Comparison of ENCODE assay signal across 8 cellular contexts in the genomic region with DNA sequence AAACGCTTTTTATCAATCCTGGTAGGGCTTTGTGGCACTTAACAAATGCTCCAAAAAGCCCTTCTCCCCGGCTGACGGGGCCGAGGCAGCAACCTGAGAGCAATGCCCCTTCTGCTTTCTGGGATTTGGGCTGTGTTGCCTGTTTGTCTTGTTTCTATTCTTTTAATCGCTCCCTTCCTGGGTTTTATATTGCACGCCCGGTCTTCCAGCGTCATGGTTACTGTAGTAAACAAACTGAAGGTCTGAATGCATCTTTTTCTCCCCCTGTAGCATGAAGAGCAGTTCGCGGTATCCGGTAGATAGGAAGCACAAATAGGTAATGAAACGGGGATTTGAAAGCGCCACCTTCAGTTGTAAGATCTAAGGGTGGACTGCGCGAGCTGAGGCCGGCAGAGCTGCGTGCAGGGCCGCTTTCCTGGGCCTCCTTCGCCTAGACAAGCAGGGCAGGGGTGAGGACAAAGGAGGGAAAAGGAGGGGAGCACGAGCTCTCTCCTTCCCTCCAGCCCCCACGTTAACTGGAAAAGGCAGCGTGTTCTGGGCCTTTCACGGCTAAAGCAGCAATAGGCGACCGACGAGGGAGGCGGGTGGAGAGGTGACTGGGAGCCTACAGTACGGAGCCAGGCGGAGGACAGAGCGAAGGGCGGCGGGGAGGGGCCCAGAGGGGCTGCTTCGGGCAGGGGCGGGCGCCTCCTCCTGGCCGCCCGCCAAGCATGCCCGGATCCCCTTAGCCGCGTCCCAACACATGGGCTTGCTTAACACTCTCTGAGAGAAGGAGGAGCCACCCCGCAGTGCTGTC. TPM values are rescaled to one million over a fixed set of nuclear protein-coding genes. Genes with fewer than 3 reads are reported as not detected.
DNase-seq lines count a peak whose midpoint lies in the region; ATAC-seq, FAIRE-seq and TF ChIP-seq lines count a peak whose summit lies in the region.

No MANE protein-coding gene starts in this region.

- peaks cover 23% of the 10 kb centered on the region for H3K4me1 ChIP-seq in PC-3 (ENCODE audit: insufficient read depth, low read length)

- ATAC-seq in GM19043 (IDR thresholded peaks at IDR 0.05; ENCODE audit: low read depth, unreplicated experiment) (peak; percentile 84), HG03280 (IDR thresholded peaks at IDR 0.05; ENCODE audit: unreplicated experiment) (peak; percentile 68), PC-3 (peak; percentile 81)

- TF ChIP-seq CTCF in CD14-positive monocyte (IDR thresholded peaks at IDR 0.05) (peak; percentile 28), PC-3 (conservative IDR thresholded peaks at IDR 0.05; ENCODE audit: low read depth, low read length) (peak; percentile 35)

- peak overlapping the region; percentile 50 for H3K4me3 ChIP-seq in PC-3 (ENCODE audit: low read length)

- FAIRE-seq in urothelium cell line (lab: Jason Lieb, UNC) = no peak

- DNase-seq in CD14-positive monocyte (ENCODE audit: low spot score) = no peak
- peak; percentile 60 for DNase-seq in PC-3
- DNase-seq in cerebellum (ENCODE audit: low spot score) = peak; percentile 36
- peak; percentile 35 for DNase-seq in kidney glomerular epithelial cell (lab: John Stamatoyannopoulos, UW)
- peak; percentile 14 for DNase-seq in stimulated activated CD4-positive, alpha-beta T cell treated with anti-CD3 and anti-CD28 coated beads, Interleukin-12 subunit alpha, Interleukin-12 subunit beta, amount 100 ng/mL, for 4 hours
- DNase-seq in urothelium cell line (ENCODE audit: low spot score) = no peak

- TSS peak; percentile 44 for BruUV-seq in PC-3 (replicated peaks; lab: Mats Ljungman, UMichigan)

- H3K36me3 Mint-ChIP-seq in CD14-positive monocyte = no peaks in the 10 kb centered on the region

- H3K4me1 Mint-ChIP-seq in CD14-positive monocyte = peaks cover 17% of the 10 kb centered on the region

- peak overlapping the region; percentile 91 for H2AFZ ChIP-seq in PC-3 (ENCODE audit: low read length)

- peaks cover 8 to 19% (median 12%) of the 10 kb centered on the region in 3 donors for H3K27me3 Mint-ChIP-seq in CD14-positive monocyte (ENCODE audit: low read depth in 3 of 3)

- peak overlapping the region; percentile 87 for H3K4me2 ChIP-seq in PC-3 (ENCODE audit: low read length)

- CTCF ChIA-PET in PC-3 (lab: Charles Lee) = no interaction called here

- H3F3A ChIP-seq in PC-3 (ENCODE audit: low read length, unreplicated experiment) = no peaks in the 10 kb centered on the region

- H3K9me2 ChIP-seq in PC-3 (replicated peaks; ENCODE audit: low read length) = no peaks in the 10 kb centered on the region

- POLR2A ChIA-PET in PC-3 (lab: Charles Lee; ENCODE audit: unreplicated experiment) = interaction anchor here (0.5 kb wide), 1 partner anchor 201 kb away, joined by 3 read pairs; no protein-coding TSS in a partner anchor

- H3K9ac ChIP-seq in PC-3 (ENCODE audit: low read length) = peak overlapping the region; percentile 67

- no peaks in the 10 kb centered on the region for H3K36me3 ChIP-seq in PC-3 (ENCODE audit: low read depth, low read length)

- peaks cover 0 to 3% (median 0%) of the 10 kb centered on the region in 7 donors for H3K9me3 Mint-ChIP-seq in CD14-positive monocyte

- no peaks in the 10 kb centered on the region for H3K27me3 ChIP-seq in PC-3 (ENCODE audit: low read length)

- peak overlapping the region; percentile 80 to 99 for H3K4me3 Mint-ChIP-seq in CD14-positive monocyte

- no peaks in the 10 kb centered on the region for H4K20me1 ChIP-seq in PC-3 (ENCODE audit: low read length)

- no peaks in the 10 kb centered on the region for H3K79me2 ChIP-seq in PC-3 (ENCODE audit: low read length)

- peak overlapping the region in 5 of 7 donors; percentile 3 to 79 (median 60) for H3K27ac Mint-ChIP-seq in CD14-positive monocyte

- intact Hi-C loops in CD14-positive monocyte (cut with micrococcal nuclease) (no loop called here), PC-3 (cut with micrococcal nuclease) (loop anchor here (10.0 kb wide), 1 partner anchor 258 kb away; a partner anchor contains a TSS)

- no peaks in the 10 kb centered on the region for H3K9me3 ChIP-seq in PC-3 (ENCODE audit: low read length)

- peak overlapping the region; percentile 21 for H3K27ac ChIP-seq in PC-3 (ENCODE audit: low read length)

RNA-seq across cellular contexts. Expression of a gene that starts 49.3 kb away (rescaled TPM):
- polyA plus RNA-seq in CD14-positive monocyte = under 1 TPM; 0.05 to 0.76 TPM
- total RNA-seq in PC-3 (2014; rRNA removed) (not detected in 2 replicates), cerebellum (1.1 TPM)

Comparison
In these comparisons a context has a peak if more than half of its experiments do, and no peak if none do; other contexts are left out.
1. DNase-seq: peak in PC-3 (single experiment), cerebellum (single experiment), kidney glomerular epithelial cell (single experiment) and stimulated activated CD4-positive, alpha-beta T cell treated with anti-CD3 and anti-CD28 coated beads, Interleukin-12 subunit alpha, Interleukin-12 subunit beta, amount 100 ng/mL, for 4 hours (single experiment); none in CD14-positive monocyte (single experiment) and urothelium cell line (single experiment).
2. Peak in every context shown above with its lines, with median percentiles within 50 percentile points of each other: ATAC-seq.